Comparison of ENCODE assay signal across 8 cellular contexts in the genomic region with DNA sequence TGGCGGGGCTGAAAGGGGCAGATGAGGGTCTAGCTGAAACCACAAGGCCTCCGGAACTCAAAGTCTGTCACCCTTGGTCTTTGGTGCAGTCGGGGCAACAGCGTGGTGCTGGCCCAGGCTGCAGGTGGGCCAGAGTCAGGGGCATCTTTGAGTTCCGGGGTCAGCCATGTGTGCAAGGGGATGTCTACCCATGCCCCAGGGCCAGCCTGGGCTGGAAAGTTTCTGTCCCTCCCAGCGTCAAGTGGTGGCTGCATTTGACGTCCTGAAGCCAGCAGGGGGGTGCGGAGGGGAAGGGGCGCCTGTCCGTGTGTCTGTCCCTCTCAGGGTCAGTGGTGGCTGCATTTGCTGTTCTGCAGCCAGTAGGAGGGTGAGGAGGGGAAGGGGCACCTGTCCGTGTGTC. TPM values are rescaled to one million over a fixed set of nuclear protein-coding genes. Genes with fewer than 3 reads are reported as not detected.
DNase-seq lines count a peak whose midpoint lies in the region; ATAC-seq lines count a peak whose summit lies in the region.

No MANE protein-coding gene starts in this region.

- no peaks in the 10 kb centered on the region for H3K9me3 Mint-ChIP-seq in T-helper 2 cell treated with Interferon-gamma antibody and Interleukin-4, amounts not matched to agents 5 μg/mL and 100 μg/mL, for 36 hours
- no peaks in the 10 kb centered on the region for H3K9me3 Mint-ChIP-seq in activated CD4-positive, alpha-beta memory T cell treated with anti-CD3 and anti-CD28 coated beads for 36 hours
- H3K9me3 Mint-ChIP-seq in stimulated activated naive CD8-positive, alpha-beta T cell treated with anti-CD3 and anti-CD28 coated beads, Interleukin-15, amount 100 ng/mL, for 72 hours = no peaks in the 10 kb centered on the region

- no peaks in the 10 kb centered on the region for H3K27me3 ChIP-seq in iPS-15b (ENCODE audit: control insufficient read depth, insufficient read depth, low read length)

- POLR2A ChIA-PET in activated CD4-positive, alpha-beta memory T cell treated with anti-CD3 and anti-CD28 coated beads for 36 hours (lab: Charles Lee) = interaction anchor here (1.3 to 1.4 kb wide), 2 partner anchors 11 to 24 kb away, joined by 3 to 6 read pairs; no protein-coding TSS in a partner anchor

- H3K4me1 Mint-ChIP-seq in T-helper 2 cell treated with Interferon-gamma antibody and Interleukin-4, amounts not matched to agents 5 μg/mL and 100 μg/mL, for 36 hours (ENCODE audit: low read depth) = peaks cover 16% of the 10 kb centered on the region
- H3K4me1 Mint-ChIP-seq in activated CD4-positive, alpha-beta memory T cell treated with anti-CD3 and anti-CD28 coated beads for 36 hours (ENCODE audit: low read depth) = peaks cover 35% of the 10 kb centered on the region
- H3K4me1 Mint-ChIP-seq in stimulated activated naive CD8-positive, alpha-beta T cell treated with anti-CD3 and anti-CD28 coated beads, Interleukin-15, amount 100 ng/mL, for 72 hours = peaks cover 37% of the 10 kb centered on the region

- H3K36me3 ChIP-seq in iPS-15b (ENCODE audit: control insufficient read depth, insufficient read depth, low read length) = no peaks in the 10 kb centered on the region

- CTCF ChIA-PET in activated CD4-positive, alpha-beta memory T cell treated with anti-CD3 and anti-CD28 coated beads for 36 hours (lab: Charles Lee) = interaction anchor here (1.0 to 1.5 kb wide), 3 partner anchors 34 to 155 kb away, joined by 3 to 5 read pairs (median 3); no protein-coding TSS in a partner anchor

- DNase-seq in T-helper 2 cell treated with Interferon-gamma antibody and Interleukin-4, amounts not matched to agents 5 μg/mL and 100 μg/mL, for 36 hours (ENCODE audit: low spot score) = no peak
- DNase-seq in T-helper 2 cell (no peak), SIG-M5 treated with dmso at 0.1 percent for 504 hours (lab: John Stamatoyannopoulos, UW; ENCODE audit: unreplicated experiment) (no peak), A172 (ENCODE audit: low spot score) (no peak), LoVo (ENCODE audit: low spot score) (no peak)
- no peak for DNase-seq in activated CD4-positive, alpha-beta memory T cell treated with anti-CD3 and anti-CD28 coated beads for 36 hours
- DNase-seq in stimulated activated naive CD8-positive, alpha-beta T cell treated with anti-CD3 and anti-CD28 coated beads, Interleukin-15, amount 100 ng/mL, for 72 hours = no peak

- ATAC-seq in stimulated activated naive CD8-positive, alpha-beta T cell treated with anti-CD3 and anti-CD28 coated beads, Interleukin-15, amount 100 ng/mL, for 72 hours = no peak

- peaks cover 13% of the 10 kb centered on the region for H3K36me3 Mint-ChIP-seq in T-helper 2 cell treated with Interferon-gamma antibody and Interleukin-4, amounts not matched to agents 5 μg/mL and 100 μg/mL, for 36 hours (ENCODE audit: low read depth)
- H3K36me3 Mint-ChIP-seq in activated CD4-positive, alpha-beta memory T cell treated with anti-CD3 and anti-CD28 coated beads for 36 hours = peaks cover 17% of the 10 kb centered on the region

- H3K27me3 Mint-ChIP-seq in T-helper 2 cell treated with Interferon-gamma antibody and Interleukin-4, amounts not matched to agents 5 μg/mL and 100 μg/mL, for 36 hours (ENCODE audit: low read depth) = no peaks in the 10 kb centered on the region
- H3K27me3 Mint-ChIP-seq in activated CD4-positive, alpha-beta memory T cell treated with anti-CD3 and anti-CD28 coated beads for 36 hours = no peaks in the 10 kb centered on the region
- H3K27me3 Mint-ChIP-seq in stimulated activated naive CD8-positive, alpha-beta T cell treated with anti-CD3 and anti-CD28 coated beads, Interleukin-15, amount 100 ng/mL, for 72 hours = no peaks in the 10 kb centered on the region

- no peak overlapping the region for H3K9ac ChIP-seq in iPS-15b (ENCODE audit: low read depth, low read length)

- intact Hi-C loops in activated CD4-positive, alpha-beta memory T cell treated with anti-CD3 and anti-CD28 coated beads for 36 hours (cut with micrococcal nuclease) = loop anchor here (1.0 to 5.0 kb wide), 4 partner anchors 24 to 288 kb away; partner anchors contain the start of genes GNA12 and GRIFIN

- peak overlapping the region; percentile 90 for H3K4me3 Mint-ChIP-seq in T-helper 2 cell treated with Interferon-gamma antibody and Interleukin-4, amounts not matched to agents 5 μg/mL and 100 μg/mL, for 36 hours
- peak overlapping the region; percentile 89 for H3K4me3 Mint-ChIP-seq in activated CD4-positive, alpha-beta memory T cell treated with anti-CD3 and anti-CD28 coated beads for 36 hours
- peak overlapping the region; percentile 91 to 93 for H3K4me3 Mint-ChIP-seq in stimulated activated naive CD8-positive, alpha-beta T cell treated with anti-CD3 and anti-CD28 coated beads, Interleukin-15, amount 100 ng/mL, for 72 hours

- no peaks in the 10 kb centered on the region for H3K9me3 ChIP-seq in iPS-15b (ENCODE audit: control insufficient read depth, insufficient read depth, low read length)

- H3K4me1 ChIP-seq in iPS-15b (ENCODE audit: control insufficient read depth, insufficient read depth, low read length) = no peaks in the 10 kb centered on the region

- peak overlapping the region; percentile 82 for H3K4me3 ChIP-seq in iPS-15b (ENCODE audit: low read depth, low read length)

- peak overlapping the region; percentile 90 for H3K27ac Mint-ChIP-seq in T-helper 2 cell treated with Interferon-gamma antibody and Interleukin-4, amounts not matched to agents 5 μg/mL and 100 μg/mL, for 36 hours
- peak overlapping the region; percentile 72 for H3K27ac Mint-ChIP-seq in activated CD4-positive, alpha-beta memory T cell treated with anti-CD3 and anti-CD28 coated beads for 36 hours
- peak overlapping the region; percentile 91 to 98 for H3K27ac Mint-ChIP-seq in stimulated activated naive CD8-positive, alpha-beta T cell treated with anti-CD3 and anti-CD28 coated beads, Interleukin-15, amount 100 ng/mL, for 72 hours

RNA-seq across cellular contexts. Expression of gene BRAT1, which starts 0.7 kb away (rescaled TPM):
- 10 to 100 TPM; 33.5 to 33.6 TPM for total RNA-seq in activated CD4-positive, alpha-beta memory T cell treated with anti-CD3 and anti-CD28 coated beads for 36 hours
- total RNA-seq in A172 (2014; rRNA removed; shearing (Covaris generic)) = 69.2 and 87.9 TPM in 2 replicates

RNA-seq across cellular contexts. Expression of gene IQCE, which starts 4.1 kb away (rescaled TPM):
- 10 to 100 TPM in 1 of 2 experiments, 1 to 10 TPM in 1; 8.5 to 10.7 TPM for total RNA-seq in activated CD4-positive, alpha-beta memory T cell treated with anti-CD3 and anti-CD28 coated beads for 36 hours
- total RNA-seq in A172 (2014; rRNA removed; shearing (Covaris generic)) = 26.1 and 35.5 TPM in 2 replicates

RNA-seq across cellular contexts. Expression of gene LFNG, which starts 35.1 kb away (rescaled TPM):
- 10 to 100 TPM; 33.0 to 33.1 TPM for total RNA-seq in activated CD4-positive, alpha-beta memory T cell treated with anti-CD3 and anti-CD28 coated beads for 36 hours
- total RNA-seq in A172 (2014; rRNA removed; shearing (Covaris generic)) = 21.2 and 32.5 TPM in 2 replicates
